Comparison of ENCODE assay signal across 14 cellular contexts in the genomic region with DNA sequence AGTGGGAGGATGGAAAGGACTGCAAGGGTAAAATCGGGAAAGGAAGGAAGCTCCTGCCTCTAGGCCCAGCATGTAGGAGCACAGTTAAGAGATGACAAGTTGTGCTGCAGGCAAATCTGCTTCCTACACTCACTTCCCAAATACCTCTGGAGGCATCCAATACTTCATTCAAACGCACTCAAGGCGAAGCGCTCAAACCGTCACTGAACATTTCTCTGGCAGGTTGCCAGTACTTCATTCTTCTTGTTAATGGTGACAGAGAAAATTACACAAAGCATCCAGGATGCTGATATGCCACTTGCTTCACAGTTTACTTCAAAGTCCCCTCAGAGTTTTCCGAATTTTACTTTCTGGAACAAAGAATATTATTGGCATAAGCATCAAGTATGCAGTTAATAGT. TPM values are rescaled to one million over a fixed set of nuclear protein-coding genes. Genes with fewer than 3 reads are reported as not detected.
A peak's percentile ranks its signal among the peaks of the same experiment; 100 is the strongest.
DNase-seq lines count a peak whose midpoint lies in the region; ATAC-seq and TF ChIP-seq lines count a peak whose summit lies in the region.
"Had no signal": no experiment of that assay in that cellular context is flagged by ENCODE, and none has a peak within 500 bp of the region (broad histone marks: within the 10 kb centered on the region; RNA-seq: fewer than 3 reads in every experiment).

No MANE protein-coding gene starts in this region.

- no peak overlapping the region for H3K4me3 ChIP-seq in fibroblast of pulmonary artery (replicated peaks; ENCODE audit: low read depth, low read length)
- H3K4me3 ChIP-seq: pancreas had no signal

- ATAC-seq in left cardiac atrium (peak; percentile 38 to 46), omental fat pad (ENCODE audit: low FRiP score) (no peak)
- ATAC-seq: activated CD8-positive, alpha-beta T cell treated with anti-CD3 and anti-CD28 coated beads for 36 hours; pancreas; stimulated activated naive B cell treated with anti-CD40 and anti-IgM and Interleukin-4, amounts not matched to agents 10 μg/mL and 1 μg/mL and 100 μg/mL, for 72 hours had no signal

- peaks cover 24% of the 10 kb centered on the region for H3K4me1 Mint-ChIP-seq in type B pancreatic cell (ENCODE audit: unreplicated experiment)
- H3K4me1 Mint-ChIP-seq: stimulated activated naive B cell treated with anti-CD40 and anti-IgM and Interleukin-4, amounts not matched to agents 10 μg/mL and 1 μg/mL and 100 μg/mL, for 72 hours had no signal

- no peak overlapping the region for H3K4me3 Mint-ChIP-seq in type B pancreatic cell
- H3K4me3 Mint-ChIP-seq: activated CD8-positive, alpha-beta T cell treated with anti-CD3 and anti-CD28 coated beads for 36 hours; stimulated activated naive B cell treated with anti-CD40 and anti-IgM and Interleukin-4, amounts not matched to agents 10 μg/mL and 1 μg/mL and 100 μg/mL, for 72 hours had no signal

- peak overlapping the region; percentile 38 for H3K27ac Mint-ChIP-seq in type B pancreatic cell
- H3K27ac Mint-ChIP-seq: activated CD8-positive, alpha-beta T cell treated with anti-CD3 and anti-CD28 coated beads for 36 hours; stimulated activated naive B cell treated with anti-CD40 and anti-IgM and Interleukin-4, amounts not matched to agents 10 μg/mL and 1 μg/mL and 100 μg/mL, for 72 hours had no signal

- H3K27me3 Mint-ChIP-seq in type B pancreatic cell = peaks cover 9% of the 10 kb centered on the region
- H3K27me3 Mint-ChIP-seq: activated CD8-positive, alpha-beta T cell treated with anti-CD3 and anti-CD28 coated beads for 36 hours had no signal

- no peaks in the 10 kb centered on the region for H3K9me3 Mint-ChIP-seq in type B pancreatic cell
- H3K9me3 Mint-ChIP-seq: activated CD8-positive, alpha-beta T cell treated with anti-CD3 and anti-CD28 coated beads for 36 hours; stimulated activated naive B cell treated with anti-CD40 and anti-IgM and Interleukin-4, amounts not matched to agents 10 μg/mL and 1 μg/mL and 100 μg/mL, for 72 hours had no signal

- DNase-seq in left cardiac atrium (no peak), cardiac septum (ENCODE audit: low spot score) (no peak), NCI-H345 treated with DMSO at 0.1 percent for 48 hours (lab: John Stamatoyannopoulos, UW; ENCODE audit: unreplicated experiment) (peak; percentile 86), fibroblast of pulmonary artery (ENCODE audit: low read depth) (peak; percentile 39), type B pancreatic cell (ENCODE audit: extremely low spot score, unreplicated experiment) (no peak), omental fat pad (ENCODE audit: low spot score) (no peak), HK-2 (ENCODE audit: unreplicated experiment) (no peak)
- DNase-seq in activated CD4-positive, alpha-beta T cell treated with anti-CD3 and anti-CD28 coated beads, Interleukin-2, amount 50 U/mL, for 48 hours = no peak
- DNase-seq: activated CD8-positive, alpha-beta T cell treated with anti-CD3 and anti-CD28 coated beads for 36 hours; activated naive CD4-positive, alpha-beta T cell; foreskin melanocyte; pancreas; stimulated activated CD4-positive, alpha-beta T cell treated with anti-CD3 and anti-CD28 coated beads, Interleukin-1b, Interleukin-23, amount 100 ng/mL, for 48 hours; stimulated activated naive B cell treated with anti-CD40 and anti-IgM and Interleukin-4, amounts not matched to agents 10 μg/mL and 1 μg/mL and 100 μg/mL, for 72 hours had no signal

- peaks cover 8% of the 10 kb centered on the region for H3K36me3 Mint-ChIP-seq in type B pancreatic cell
- H3K36me3 Mint-ChIP-seq: stimulated activated naive B cell treated with anti-CD40 and anti-IgM and Interleukin-4, amounts not matched to agents 10 μg/mL and 1 μg/mL and 100 μg/mL, for 72 hours had no signal

- TF ChIP-seq CTCF in fibroblast of pulmonary artery (IDR thresholded peaks at IDR 0.05; ENCODE audit: low read length, missing control alignments) = no peak
- TF ChIP-seq CTCF in type B pancreatic cell (conservative IDR thresholded peaks at IDR 0.05) = no peak
- no peak for TF ChIP-seq CTCF in omental fat pad (IDR thresholded peaks at IDR 0.05)

- intact Hi-C loops in left cardiac atrium (cut with DNase I) = no loop called here
- intact Hi-C loops in cardiac septum (cut with DNase I) = no loop called here

RNA-seq across cellular contexts. Expression of gene NREP, which starts 59.8 kb away (rescaled TPM):
- total RNA-seq in left cardiac atrium (10 to 100 TPM; 12.8 to 22.5 TPM), cardiac septum (24.1 TPM), type B pancreatic cell (ENCODE audit: low replicate concordance) (139 and 462 TPM in 2 replicates), omental fat pad (10 to 100 TPM in 1 of 4 donors, 1 to 10 TPM in 3; 4.4 to 17.2 (median 6.8) TPM)

Comparison
In these comparisons a context has a peak if more than half of its experiments do, and no peak if none do; other contexts are left out.
1. DNase-seq: peak in NCI-H345 treated with DMSO at 0.1 percent for 48 hours (single experiment) and fibroblast of pulmonary artery (single experiment); none in left cardiac atrium (single experiment), cardiac septum (single experiment), type B pancreatic cell (single experiment), omental fat pad (single experiment), HK-2 (single experiment) and activated CD4-positive, alpha-beta T cell treated with anti-CD3 and anti-CD28 coated beads, Interleukin-2, amount 50 U/mL, for 48 hours (0 of 2).